Comparison of ENCODE assay signal across 8 cellular contexts in the genomic region with DNA sequence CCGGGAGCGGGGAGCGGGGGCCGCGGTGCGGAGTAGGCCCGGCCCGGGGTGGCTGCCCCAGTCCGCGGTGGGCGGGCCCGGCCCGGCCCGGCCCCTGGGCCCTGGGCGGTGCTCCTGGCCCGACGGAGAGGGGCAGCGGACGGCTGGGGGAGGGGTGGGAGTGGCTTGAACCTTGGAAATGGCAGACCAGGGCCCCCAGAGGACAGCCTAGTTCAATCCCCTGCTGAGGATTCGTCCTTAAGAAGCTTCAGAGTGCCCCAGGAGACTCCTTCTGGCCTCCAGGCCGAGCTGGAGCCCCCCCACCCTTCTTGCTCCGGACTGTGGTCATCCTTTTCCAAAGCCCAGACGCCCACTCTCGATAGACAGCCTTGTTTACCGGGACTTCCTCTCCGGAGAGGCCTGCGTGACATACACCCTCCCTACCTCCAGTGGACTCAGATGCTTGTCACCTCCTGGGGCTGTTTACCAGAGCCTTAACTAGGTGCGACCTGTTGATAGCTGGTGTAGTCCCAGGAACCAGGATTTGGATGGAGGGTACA. TPM values are rescaled to one million over a fixed set of nuclear protein-coding genes. Genes with fewer than 3 reads are reported as not detected.
DNase-seq lines count a peak whose midpoint lies in the region; ATAC-seq, FAIRE-seq and TF ChIP-seq lines count a peak whose summit lies in the region.

No MANE protein-coding gene starts in this region.

- H3K9me3 ChIP-seq in BE2C = no peaks in the 10 kb centered on the region

- H3K4me3 ChIP-seq in BE2C (ENCODE audit: low read depth, low read length) = peak overlapping the region; percentile 68

- peaks cover 50% of the 10 kb centered on the region for H3K4me1 Mint-ChIP-seq in activated naive CD4-positive, alpha-beta T cell treated with anti-CD3 and anti-CD28 coated beads for 36 hours (ENCODE audit: low read depth)

- ATAC-seq in GM18520 (IDR thresholded peaks at IDR 0.05; ENCODE audit: unreplicated experiment) = peak; percentile 46
- ATAC-seq in HG03039 (IDR thresholded peaks at IDR 0.05; ENCODE audit: unreplicated experiment) = peak; percentile 49
- ATAC-seq in omental fat pad (ENCODE audit: low FRiP score) = peak; percentile 85

- no peaks in the 10 kb centered on the region for H3K9me3 Mint-ChIP-seq in activated naive CD4-positive, alpha-beta T cell treated with anti-CD3 and anti-CD28 coated beads for 36 hours

- H3K4me1 ChIP-seq in BE2C = peaks cover 6% of the 10 kb centered on the region

- H3K4me3 Mint-ChIP-seq in activated naive CD4-positive, alpha-beta T cell treated with anti-CD3 and anti-CD28 coated beads for 36 hours = peak overlapping the region; percentile 95

- peaks cover 15% of the 10 kb centered on the region for H3K36me3 Mint-ChIP-seq in activated naive CD4-positive, alpha-beta T cell treated with anti-CD3 and anti-CD28 coated beads for 36 hours (ENCODE audit: low read depth)

- no peaks in the 10 kb centered on the region for H3K36me3 ChIP-seq in BE2C

- no peaks in the 10 kb centered on the region for H3K27me3 ChIP-seq in BE2C

- FAIRE-seq in urothelium cell line (lab: Jason Lieb, UNC) = no peak

- H3K27ac Mint-ChIP-seq in activated naive CD4-positive, alpha-beta T cell treated with anti-CD3 and anti-CD28 coated beads for 36 hours = peak overlapping the region; percentile 97

- H3K27me3 Mint-ChIP-seq in activated naive CD4-positive, alpha-beta T cell treated with anti-CD3 and anti-CD28 coated beads for 36 hours (ENCODE audit: low read depth) = no peaks in the 10 kb centered on the region

- intact Hi-C loops in activated naive CD4-positive, alpha-beta T cell treated with anti-CD3 and anti-CD28 coated beads for 36 hours (cut with micrococcal nuclease) = loop anchor here (1.0 to 2.0 kb wide), 4 partner anchors 31 to 289 kb away; partner anchors contain the start of genes EMC9, GMPR2, NEDD8 and NYNRIN

- CTCF ChIA-PET in activated naive CD4-positive, alpha-beta T cell treated with anti-CD3 and anti-CD28 coated beads for 36 hours (lab: Charles Lee) = interaction anchor here (0.9 to 18.0 kb wide), 14 partner anchors 8 to 187 kb away, joined by 4 to 617 read pairs (median 19); partner anchors contain the start of genes ADCY4, CIDEB, RIPK3 and SDR39U1

- DNase-seq in BE2C (peak; percentile 69), NOMO-1 treated with dmso at 0.1 percent for 144 hours (lab: John Stamatoyannopoulos, UW; ENCODE audit: unreplicated experiment) (peak; percentile 46), germinal center (ENCODE audit: low spot score) (peak; percentile 79), omental fat pad (ENCODE audit: low spot score) (no peak), urothelium cell line (ENCODE audit: low spot score) (peak; percentile 92)
- peak; percentile 71 for DNase-seq in activated naive CD4-positive, alpha-beta T cell treated with anti-CD3 and anti-CD28 coated beads for 36 hours

- TF ChIP-seq CTCF in BE2C (IDR thresholded peaks at IDR 0.05; ENCODE audit: low read depth, low read length) (no peak), omental fat pad (IDR thresholded peaks at IDR 0.05) (no peak)

RNA-seq across cellular contexts. Expression of gene KHNYN, which starts 0.5 kb away (rescaled TPM):
- polyA plus RNA-seq in BE2C (2012; ENCODE audit: insufficient read depth, insufficient read length, low read depth) = 26.1 TPM
- total RNA-seq in activated naive CD4-positive, alpha-beta T cell treated with anti-CD3 and anti-CD28 coated beads for 36 hours = 10 to 100 TPM; 59.8 to 62.5 TPM
- total RNA-seq in omental fat pad = 10 to 100 TPM; 32.1 to 77.1 (median 43.5) TPM

RNA-seq across cellular contexts. Expression of gene CBLN3, which starts 0.7 kb away (rescaled TPM):
- polyA plus RNA-seq in BE2C (2012; ENCODE audit: insufficient read depth, insufficient read length, low read depth) = 0.62 TPM
- total RNA-seq in activated naive CD4-positive, alpha-beta T cell treated with anti-CD3 and anti-CD28 coated beads for 36 hours = 1 to 10 TPM; 7.7 to 8.6 TPM
- 1 to 10 TPM; 1.2 to 4.4 (median 2.8) TPM for total RNA-seq in omental fat pad

RNA-seq across cellular contexts. Expression of gene SDR39U1, which starts 12.4 kb away (rescaled TPM):
- polyA plus RNA-seq in BE2C (2012; ENCODE audit: insufficient read depth, insufficient read length, low read depth) = 157 TPM
- 10 to 100 TPM; 70.5 to 72.4 TPM for total RNA-seq in activated naive CD4-positive, alpha-beta T cell treated with anti-CD3 and anti-CD28 coated beads for 36 hours
- 10 to 100 TPM; 28.4 to 35.9 (median 31.8) TPM for total RNA-seq in omental fat pad

RNA-seq across cellular contexts. Expression of gene NYNRIN, which starts 31.4 kb away (rescaled TPM):
- polyA plus RNA-seq in BE2C (2012; ENCODE audit: insufficient read depth, insufficient read length, low read depth) = 11.9 TPM
- total RNA-seq in activated naive CD4-positive, alpha-beta T cell treated with anti-CD3 and anti-CD28 coated beads for 36 hours = under 1 TPM in 1 of 2 experiments, not detected in 1; 0.02 TPM
- total RNA-seq in omental fat pad = 10 to 100 TPM in 3 of 4 donors, 1 to 10 TPM in 1; 4.6 to 24.9 (median 13.0) TPM
